35 cellular contexts compared by ENCODE assay signal in genomic region chr4:156227321-156227720, GRCh38.
"Had no signal": no experiment of that assay in that cellular context is flagged by ENCODE, and none has a peak within 500 bp of the region (broad histone marks: within the 10 kb centered on the region; RNA-seq: fewer than 3 reads in every experiment).

No MANE protein-coding gene starts in this region.

- H3K4me3 ChIP-seq: MG63 had no signal

- H3K27me3 ChIP-seq: MG63 had no signal

- H3K9me3 ChIP-seq: MG63 had no signal

- DNase-seq: Kasumi-1, MG63, MM.1S, MV-4-11, NCI-H1048, NCI-H1092, NCI-H1092 treated with DMSO at 0.1 percent for 48 hours, NCI-H1105, NCI-H1105 treated with DMSO at 0.1 percent for 48 hours, NCI-H1417, NCI-H1417 treated with DMSO at 0.1 percent for 48 hours, NCI-H1436, NCI-H1436 treated with DMSO at 0.1 percent for 48 hours, NCI-H146, NCI-H1694, NCI-H1694 treated with DMSO at 0.1 percent for 48 hours, NCI-H187, NCI-H187 treated with DMSO at 0.1 percent for 48 hours, NCI-H1930, NCI-H2029, NCI-H2029 treated with DMSO at 0.1 percent for 48 hours, NCI-H2081, NCI-H2081 treated with DMSO at 0.1 percent for 48 hours, NCI-H2107, NCI-H2171, NCI-H2171 treated with DMSO at 0.1 percent for 48 hours, NCI-H2227 treated with DMSO at 0.1 percent for 48 hours, NCI-H226, NCI-H345, NCI-H446, NCI-H446 treated with DMSO at 0.1 percent for 48 hours, NCI-H510A, NCI-H510A treated with DMSO at 0.1 percent for 48 hours, NCI-H524, NCI-H524 treated with DMSO at 0.1 percent for 48 hours had no signal

- H3K36me3 ChIP-seq: MG63 had no signal
